Comparison of ENCODE assay signal across 8 cellular contexts in genomic region chr1:2290595-2291510, GRCh38.
DNase-seq lines count a peak whose midpoint lies in the region; ATAC-seq and TF ChIP-seq lines count a peak whose summit lies in the region.

No MANE protein-coding gene starts in this region.

- no peak overlapping the region for H3K4me2 ChIP-seq in H9 (ENCODE audit: insufficient read depth, insufficient read length, low read length)

- H4K20me1 ChIP-seq in H9 (ENCODE audit: control insufficient read depth, insufficient read depth, insufficient read length) = peaks cover 4% of the 10 kb centered on the region

- no peak overlapping the region for H2BK15ac ChIP-seq in H9 (ENCODE audit: low read depth, low read length)

- no peak overlapping the region for H3T11ph ChIP-seq in H9 (ENCODE audit: low read length)

- no peaks in the 10 kb centered on the region for H3K36me3 ChIP-seq in CD4-positive, CD25-positive, alpha-beta regulatory T cell (ENCODE audit: control insufficient read depth, insufficient read depth, low read length)
- no peaks in the 10 kb centered on the region for H3K36me3 ChIP-seq in SJCRH30
- no peaks in the 10 kb centered on the region for H3K36me3 ChIP-seq in tibial artery

- no CpG with 5 or more reads among the region's 41 CpGs for WGBS in H9 (ENCODE audit: extremely low coverage, insufficient read length, low lambda C conversion rate)

- H3K27me3 ChIP-seq in CD4-positive, CD25-positive, alpha-beta regulatory T cell (ENCODE audit: control insufficient read depth, insufficient read depth, low read length) = no peaks in the 10 kb centered on the region
- H3K27me3 ChIP-seq in H9 (ENCODE audit: insufficient read depth, low read length) = no peaks in the 10 kb centered on the region
- no peaks in the 10 kb centered on the region for H3K27me3 ChIP-seq in SJCRH30
- H3K27me3 ChIP-seq in tibial artery = no peaks in the 10 kb centered on the region

- H3K9me3 ChIP-seq in CD4-positive, CD25-positive, alpha-beta regulatory T cell (ENCODE audit: control insufficient read depth in 2 of 2, low read length in 2 of 2) = no peaks in the 10 kb centered on the region
- no peaks in the 10 kb centered on the region for H3K9me3 ChIP-seq in H9 (ENCODE audit: control insufficient read depth, low read depth, low read length)
- H3K9me3 ChIP-seq in SJCRH30 (replicated peaks) = no peaks in the 10 kb centered on the region
- no peaks in the 10 kb centered on the region for H3K9me3 ChIP-seq in tibial artery

- intact Hi-C loops in posterior cingulate gyrus (cut with DNase I) = no loop called here
- intact Hi-C loops in tibial artery (cut with DNase I; ENCODE audit: low total_unique reads) = no loop called here

- H2AFZ ChIP-seq in H9 (ENCODE audit: low read length) = no peak overlapping the region

- no peaks in the 10 kb centered on the region for H3K27me3 Mint-ChIP-seq in CD4-positive, CD25-positive, alpha-beta regulatory T cell
- H3K27me3 Mint-ChIP-seq in H9 (ENCODE audit: low read depth) = no peaks in the 10 kb centered on the region; the same call in 1 of the 2 replicates

- peaks cover 5% of the 10 kb centered on the region for H3K36me3 Mint-ChIP-seq in CD4-positive, CD25-positive, alpha-beta regulatory T cell
- H3K36me3 Mint-ChIP-seq in H9 (ENCODE audit: insufficient read depth in 1 of 3, low read depth in 3 of 3) = peaks cover 0 to 8% (median 4%) of the 10 kb centered on the region in 3 experiments; a peak in 3 of 7 replicates

- H3K9ac ChIP-seq in H9 (ENCODE audit: extremely low read depth, insufficient read length, low read length) = no peak overlapping the region

- H2BK20ac ChIP-seq in H9 (ENCODE audit: low read depth, low read length, poor library complexity, severe bottlenecking) = no peak overlapping the region

- H3K4me3 ChIP-seq in CD4-positive, CD25-positive, alpha-beta regulatory T cell (ENCODE audit: low read depth, low read length) = peak overlapping the region; percentile 59
- peak overlapping the region; percentile 48 for H3K4me3 ChIP-seq in SJCRH30
- H3K4me3 ChIP-seq in tibial artery = peak overlapping the region; percentile 34 to 45

- H3K18ac ChIP-seq in H9 (ENCODE audit: insufficient read length, low read depth, low read length) = no peak overlapping the region

- H4K5ac ChIP-seq in H9 (ENCODE audit: insufficient read length, low read depth, low read length) = no peak overlapping the region

- H3K14ac ChIP-seq in H9 (ENCODE audit: insufficient read depth, low read length) = no peak overlapping the region; the same call in 1 of the 2 replicates

- peaks cover 79% of the 10 kb centered on the region for H3K4me1 ChIP-seq in CD4-positive, CD25-positive, alpha-beta regulatory T cell (ENCODE audit: control insufficient read depth, insufficient read depth, low read length, poor library complexity, severe bottlenecking)
- H3K4me1 ChIP-seq in H9 (ENCODE audit: insufficient read depth, low read length) (no peaks in the 10 kb centered on the region; the same call in 1 of the 2 replicates), SJCRH30 (peaks cover 28% of the 10 kb centered on the region), tibial artery (peaks cover 9 to 99% (median 79%) of the 10 kb centered on the region in 4 donors)

- H3K23me2 ChIP-seq in H9 (ENCODE audit: insufficient read length, low read depth, low read length, poor library complexity, severe bottlenecking) = no peaks in the 10 kb centered on the region

- H2BK12ac ChIP-seq in H9 (ENCODE audit: insufficient read length, low read depth, low read length) = no peak overlapping the region

- H3K79me2 ChIP-seq in H9 (ENCODE audit: insufficient read depth, low read length) = peaks cover 34% of the 10 kb centered on the region; the same call in 1 of the 2 replicates

- H3K56ac ChIP-seq in H9 (ENCODE audit: insufficient read length, low read depth, low read length) = no peak overlapping the region

- peaks cover 6 to 89% (median 55%) of the 10 kb centered on the region in 4 donors for H3K4me1 Mint-ChIP-seq in CD4-positive, CD25-positive, alpha-beta regulatory T cell
- H3K4me1 Mint-ChIP-seq in H9 = peaks cover 28 to 46% of the 10 kb centered on the region in 2 experiments

- peak; percentile 86 to 89 for ATAC-seq in CD4-positive, CD25-positive, alpha-beta regulatory T cell (ENCODE audit: low read depth in 2 of 2)

- H4K8ac ChIP-seq in H9 (replicated peaks; ENCODE audit: insufficient read length, low read depth, low read length) = no peak overlapping the region

- no peak overlapping the region for H3K4ac ChIP-seq in H9 (ENCODE audit: low read depth, low read length)

- H2BK5ac ChIP-seq in H9 (ENCODE audit: insufficient read length, low read length) = no peak overlapping the region

- no peak overlapping the region for H3K23ac ChIP-seq in H9 (ENCODE audit: insufficient read length, low read depth, low read length)

- no peak overlapping the region for H4K91ac ChIP-seq in H9 (ENCODE audit: insufficient read length, low read depth, low read length)

- H3K79me1 ChIP-seq in H9 (ENCODE audit: insufficient read depth, low read depth, low read length, poor library complexity, severe bottlenecking) = peaks cover 8% of the 10 kb centered on the region

- H2BK120ac ChIP-seq in H9 (ENCODE audit: low read depth, low read length, poor library complexity, severe bottlenecking) = no peak overlapping the region

- H2AK5ac ChIP-seq in H9 (ENCODE audit: insufficient read length, low read length) = no peak overlapping the region

- peaks cover 0 to 2% (median 0%) of the 10 kb centered on the region in 7 donors for H3K9me3 Mint-ChIP-seq in CD4-positive, CD25-positive, alpha-beta regulatory T cell
- no peaks in the 10 kb centered on the region; a peak in 1 of 5 replicates for H3K9me3 Mint-ChIP-seq in H9

- DNase-seq in CD4-positive, CD25-positive, alpha-beta regulatory T cell = peak; percentile 52 to 97 (median 69)
- DNase-seq in H9 = no peak
- DNase-seq in SJCRH30 = peak; percentile 91 to 94
- DNase-seq in activated naive CD4-positive, alpha-beta T cell (lab: John Stamatoyannopoulos, UW) = peak in 3 of 4 experiments; percentile 25 to 68 (median 48)
- peak; percentile 98 for DNase-seq in foreskin melanocyte
- DNase-seq in posterior cingulate gyrus = peak; percentile 47 to 96 (median 71)
- peak; percentile 93 for DNase-seq in tibial artery
- DNase-seq in DMS114 treated with DMSO at 0.1 percent for 48 hours (lab: John Stamatoyannopoulos, UW; ENCODE audit: unreplicated experiment) = no peak

- H3K4me3 Mint-ChIP-seq in CD4-positive, CD25-positive, alpha-beta regulatory T cell = peak overlapping the region; percentile 88 to 91 (median 90)
- no peak overlapping the region; a peak in 1 of 5 replicates for H3K4me3 Mint-ChIP-seq in H9

- TF ChIP-seq CTCF in H9 (conservative IDR thresholded peaks at IDR 0.05) (no peak), tibial artery (IDR thresholded peaks at IDR 0.05) (no peak)

- H3K27ac Mint-ChIP-seq in CD4-positive, CD25-positive, alpha-beta regulatory T cell = peak overlapping the region; percentile 94 to 98 (median 94)
- H3K27ac Mint-ChIP-seq in H9 = peak overlapping the region; percentile 85 to 95 (median 87); a peak in 5 of 7 replicates

- peak overlapping the region; percentile 79 for H3K27ac ChIP-seq in CD4-positive, CD25-positive, alpha-beta regulatory T cell (ENCODE audit: insufficient read depth, low read length, poor library complexity, severe bottlenecking)
- no peak overlapping the region for H3K27ac ChIP-seq in H9 (ENCODE audit: insufficient read length, low read depth, low read length)
- peak overlapping the region; percentile 84 for H3K27ac ChIP-seq in SJCRH30
- peak overlapping the region; percentile 59 to 62 for H3K27ac ChIP-seq in tibial artery

Comparison
In these comparisons a context has a peak if more than half of its experiments do, and no peak if none do; other contexts are left out.
1. DNase-seq: peak in CD4-positive, CD25-positive, alpha-beta regulatory T cell (3 of 3), SJCRH30 (2 of 2), activated naive CD4-positive, alpha-beta T cell (3 of 4), foreskin melanocyte (single experiment), posterior cingulate gyrus (10 of 10) and tibial artery (2 of 2); none in H9 (single experiment) and DMS114 treated with DMSO at 0.1 percent for 48 hours (single experiment).
2. H3K4me3 Mint-ChIP-seq: peak in CD4-positive, CD25-positive, alpha-beta regulatory T cell (4 of 4); none in H9 (0 of 2).
3. Peak in every context shown above with its lines, with median percentiles within 50 percentile points of each other: H3K4me3 ChIP-seq.